Comparison of ENCODE assay signal across 21 cellular contexts in genomic region chr21:35156293-35156976, GRCh38.
"Had no signal": no experiment of that assay in that cellular context is flagged by ENCODE, and none has a peak within 500 bp of the region (broad histone marks: within the 10 kb centered on the region; RNA-seq: fewer than 3 reads in every experiment).

No MANE protein-coding gene starts in this region.

- H3K36me3 Mint-ChIP-seq: mesothelial cell of epicardium had no signal

- DNase-seq: activated CD4-positive, alpha-beta memory T cell treated with anti-CD3 and anti-CD28 coated beads, Interleukin-2, amount 10 ng/mL, durations not matched to agents 7 days and 5 days; activated CD4-positive, alpha-beta T cell treated with anti-CD3 and anti-CD28 coated beads for 48 hours; activated CD4-positive, CD25-positive, alpha-beta regulatory T cell; activated CD8-positive, alpha-beta memory T cell treated with anti-CD3 and anti-CD28 coated beads, Interleukin-2, amount 10 ng/mL, durations not matched to agents 7 days and 5 days; dermis blood vessel endothelial cell; effector memory CD4-positive, alpha-beta T cell; esophagus squamous epithelium; immature natural killer cell; kidney glomerular epithelial cell; lower lobe of right lung; stimulated activated naive CD8-positive, alpha-beta T cell treated with anti-CD3 and anti-CD28 coated beads, Interleukin-15, Interleukin-2, amounts not matched to agents 100 U/mL and 50 U/mL, for 24 hours; substantia nigra; T1000; tibial artery had no signal

- FAIRE-seq: endothelial cell of umbilical vein had no signal

- ATAC-seq: activated CD8-positive, alpha-beta memory T cell treated with anti-CD3 and anti-CD28 coated beads, Interleukin-2, amount 10 ng/mL, durations not matched to agents 7 days and 5 days; lower lobe of right lung; stimulated activated naive CD8-positive, alpha-beta T cell treated with anti-CD3 and anti-CD28 coated beads, Interleukin-15, Interleukin-2, amounts not matched to agents 100 U/mL and 50 U/mL, for 24 hours had no signal

- H3K4me1 Mint-ChIP-seq: activated CD4-positive, alpha-beta memory T cell treated with anti-CD3 and anti-CD28 coated beads, Interleukin-2, amount 10 ng/mL, durations not matched to agents 7 days and 5 days; activated CD8-positive, alpha-beta memory T cell treated with anti-CD3 and anti-CD28 coated beads, Interleukin-2, amount 10 ng/mL, durations not matched to agents 7 days and 5 days; immature natural killer cell had no signal

- H3K9me3 ChIP-seq: esophagus squamous epithelium, tibial artery, vagina had no signal

- H3K27ac ChIP-seq: cardiac muscle cell, esophagus squamous epithelium, lower lobe of right lung, parathyroid adenoma, tibial artery, vagina had no signal

- H3K4me1 ChIP-seq: esophagus squamous epithelium, lower lobe of right lung, parathyroid adenoma, tibial artery, vagina had no signal

- H2AFZ ChIP-seq: parathyroid adenoma had no signal

- H3K27me3 ChIP-seq: esophagus squamous epithelium, tibial artery, vagina had no signal

- H3K4me3 ChIP-seq: cardiac muscle cell, esophagus squamous epithelium, lower lobe of right lung, tibial artery, vagina had no signal

- H3K27ac Mint-ChIP-seq: activated CD4-positive, alpha-beta memory T cell treated with anti-CD3 and anti-CD28 coated beads, Interleukin-2, amount 10 ng/mL, durations not matched to agents 7 days and 5 days; activated CD8-positive, alpha-beta memory T cell treated with anti-CD3 and anti-CD28 coated beads, Interleukin-2, amount 10 ng/mL, durations not matched to agents 7 days and 5 days; activated naive CD8-positive, alpha-beta T cell; immature natural killer cell; mesothelial cell of epicardium; nephron had no signal

- H3K36me3 ChIP-seq: cardiac muscle cell, esophagus squamous epithelium, lower lobe of right lung, tibial artery, vagina had no signal

- H3K4me3 Mint-ChIP-seq: activated CD4-positive, alpha-beta memory T cell treated with anti-CD3 and anti-CD28 coated beads, Interleukin-2, amount 10 ng/mL, durations not matched to agents 7 days and 5 days; activated CD8-positive, alpha-beta memory T cell treated with anti-CD3 and anti-CD28 coated beads, Interleukin-2, amount 10 ng/mL, durations not matched to agents 7 days and 5 days; activated naive CD8-positive, alpha-beta T cell; immature natural killer cell; mesothelial cell of epicardium; nephron had no signal

- H3K9ac ChIP-seq: parathyroid adenoma had no signal
